Comparison of ENCODE assay signal across 9 cellular contexts in the genomic region with DNA sequence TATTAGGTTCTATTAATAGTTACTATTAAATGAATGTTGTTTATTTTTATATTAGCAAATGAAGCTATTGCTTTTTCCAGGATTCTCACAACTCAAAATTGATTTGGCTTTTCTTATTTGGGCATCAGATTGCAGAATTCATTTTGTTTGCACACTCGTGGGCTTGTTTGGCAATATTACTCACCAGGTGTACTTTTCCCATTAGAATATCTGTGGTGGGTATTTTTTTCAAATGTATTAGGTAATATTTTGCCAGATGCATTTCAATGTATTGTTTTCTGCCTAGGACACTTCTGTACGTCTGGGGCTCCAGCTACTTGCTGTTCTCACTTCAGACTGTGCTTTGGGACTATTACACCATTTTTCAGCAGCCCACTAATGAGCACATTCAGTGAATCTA.
"Had no signal": no experiment of that assay in that cellular context is flagged by ENCODE, and none has a peak within 500 bp of the region (broad histone marks: within the 10 kb centered on the region; RNA-seq: fewer than 3 reads in every experiment).

No MANE protein-coding gene starts in this region.

- H3K4me3 ChIP-seq: GM23248, HAP-1 had no signal

- FAIRE-seq: HepG2 had no signal

- H3K27ac ChIP-seq: GM23248, HL-60 had no signal

- H3K36me3 ChIP-seq: HAP-1 had no signal

- H3K9me3 ChIP-seq: HAP-1 had no signal

- ATAC-seq: HCT116, HepG2 had no signal

- DNase-seq: GM23248, GOT3, H7, HFFc6, KBM-7 had no signal

- H3K4me1 ChIP-seq: HAP-1 had no signal
